19 cellular contexts compared by ENCODE assay signal in genomic region chr7:154968336-154969001, GRCh38.
"Had no signal": no experiment of that assay in that cellular context is flagged by ENCODE, and none has a peak within 500 bp of the region (broad histone marks: within the 10 kb centered on the region; RNA-seq: fewer than 3 reads in every experiment).

No MANE protein-coding gene starts in this region.

- H3K9me3 ChIP-seq: breast epithelium, left lung, tibial nerve, uterus had no signal

- H3K27me3 Mint-ChIP-seq: activated B cell treated with CpG ODN at 0.5 μM for 24 hours; activated naive CD8-positive, alpha-beta T cell treated with anti-CD3 and anti-CD28 coated beads for 36 hours; memory B cell; progenitor cell of endocrine pancreas had no signal

- H3K4me3 Mint-ChIP-seq: activated B cell treated with CpG ODN at 0.5 μM for 24 hours; activated CD8-positive, alpha-beta T cell treated with anti-CD3 and anti-CD28 coated beads, Interleukin-2, amount 10 ng/mL, durations not matched to agents 7 days and 5 days; activated naive CD8-positive, alpha-beta T cell treated with anti-CD3 and anti-CD28 coated beads for 36 hours; endodermal cell; memory B cell; natural killer cell had no signal

- H3K4me3 ChIP-seq: breast epithelium, left lung, skin epidermis, tibial nerve, uterus had no signal

- H3K27me3 ChIP-seq: breast epithelium, left lung, tibial nerve, uterus had no signal

- H3K27ac ChIP-seq: breast epithelium, left lung, tibial nerve, uterus had no signal

- FAIRE-seq: kidney had no signal

- H3K4me1 ChIP-seq: breast epithelium, left lung, tibial nerve, uterus had no signal

- H3K4me1 Mint-ChIP-seq: activated B cell treated with CpG ODN at 0.5 μM for 24 hours, endodermal cell had no signal

- ATAC-seq: left lung, natural killer cell, right cardiac atrium had no signal

- H3K9me3 Mint-ChIP-seq: activated B cell treated with CpG ODN at 0.5 μM for 24 hours; activated naive CD8-positive, alpha-beta T cell treated with anti-CD3 and anti-CD28 coated beads for 36 hours; endodermal cell; memory B cell; natural killer cell had no signal

- H3K27ac Mint-ChIP-seq: activated B cell treated with CpG ODN at 0.5 μM for 24 hours; activated CD8-positive, alpha-beta T cell treated with anti-CD3 and anti-CD28 coated beads, Interleukin-2, amount 10 ng/mL, durations not matched to agents 7 days and 5 days; activated naive CD8-positive, alpha-beta T cell treated with anti-CD3 and anti-CD28 coated beads for 36 hours; endodermal cell; memory B cell; natural killer cell; progenitor cell of endocrine pancreas had no signal

- H3K36me3 ChIP-seq: breast epithelium, uterus had no signal

- DNase-seq: activated B cell treated with CpG ODN at 0.5 μM for 24 hours; activated CD4-positive, alpha-beta T cell treated with anti-CD3 and anti-CD28 coated beads for 48 hours; activated CD8-positive, alpha-beta T cell treated with anti-CD3 and anti-CD28 coated beads, Interleukin-2, amount 10 ng/mL, durations not matched to agents 7 days and 5 days; activated naive CD8-positive, alpha-beta T cell treated with anti-CD3 and anti-CD28 coated beads for 36 hours; endodermal cell; hippocampal formation; kidney; natural killer cell; occipital lobe; stimulated activated CD4-positive, alpha-beta T cell treated with anti-CD3 and anti-CD28 coated beads, Interleukin-4, amount 100 ng/mL, for 24 hours; stimulated activated naive CD4-positive, alpha-beta T cell; uterus had no signal
